In genomic region chr20:21315138-21315537, GRCh38 we compare ENCODE assay signal across 10 cellular contexts. TPM values are rescaled to one million over a fixed set of nuclear protein-coding genes. Genes with fewer than 3 reads are reported as not detected.
DNase-seq lines count a peak whose midpoint lies in the region; ATAC-seq and TF ChIP-seq lines count a peak whose summit lies in the region.
"Had no signal": no experiment of that assay in that cellular context is flagged by ENCODE, and none has a peak within 500 bp of the region (broad histone marks: within the 10 kb centered on the region; RNA-seq: fewer than 3 reads in every experiment).

No MANE protein-coding gene starts in this region.

- no peaks in the 10 kb centered on the region for H3K36me3 ChIP-seq in upper lobe of left lung
- H3K36me3 ChIP-seq in transverse colon = no peaks in the 10 kb centered on the region
- H3K36me3 ChIP-seq: esophagus muscularis mucosa had no signal

- H3K4me1 ChIP-seq in upper lobe of left lung (peaks cover 47 to 65% (median 53%) of the 10 kb centered on the region in 4 donors), transverse colon (peaks cover 0 to 28% (median 5%) of the 10 kb centered on the region in 4 donors)

- H3K27me3 ChIP-seq in upper lobe of left lung = no peaks in the 10 kb centered on the region
- no peaks in the 10 kb centered on the region for H3K27me3 ChIP-seq in transverse colon
- H3K27me3 ChIP-seq: esophagus muscularis mucosa had no signal

- DNase-seq in stimulated activated CD4-positive, alpha-beta T cell treated with anti-CD3 and anti-CD28 coated beads, Interleukin-15, amount 100 ng/mL, for 48 hours (ENCODE audit: low read depth in 2 of 2) = peak; percentile 9 to 13
- no peak for DNase-seq in stimulated activated CD4-positive, alpha-beta T cell treated with anti-CD3 and anti-CD28 coated beads, Interleukin-4, amount 100 ng/mL, for 4 hours
- DNase-seq in MV-4-11 (lab: John Stamatoyannopoulos, UW) (peak; percentile 91), epithelial cell of prostate (ENCODE audit: low read depth, low spot score) (peak; percentile 77), upper lobe of left lung (no peak), NCI-H1417 treated with DMSO at 0.1 percent for 48 hours (lab: John Stamatoyannopoulos, UW) (no peak), NCI-H2196 treated with DMSO at 0.1 percent for 48 hours (lab: John Stamatoyannopoulos, UW; ENCODE audit: unreplicated experiment) (no peak), transverse colon (no peak)
- DNase-seq: T-helper 9 cell had no signal

- TF ChIP-seq CTCF in upper lobe of left lung (IDR thresholded peaks at IDR 0.05) = no peak
- no peak for TF ChIP-seq CTCF in transverse colon (IDR thresholded peaks at IDR 0.05)

- ATAC-seq in upper lobe of left lung (ENCODE audit: low FRiP score in 2 of 2) = peak; percentile 40 to 79

- intact Hi-C loops in transverse colon (cut with DNase I; ENCODE audit: low total_unique reads) = no loop called here

- TF ChIP-seq POLR2A in upper lobe of left lung (IDR thresholded peaks at IDR 0.05) (no peak), transverse colon (IDR thresholded peaks at IDR 0.05) (no peak)

- 64 to 80% methylated on average over 4 of the region's 4 CpGs for WGBS in upper lobe of left lung, 2 donors
- WGBS in transverse colon (ENCODE audit: low coverage in 1 of 2), 2 donors = 77 to 80% methylated on average over 2 to 4 of the region's 4 CpGs

- TF ChIP-seq EP300 in upper lobe of left lung (IDR thresholded peaks at IDR 0.05) = no peak
- TF ChIP-seq EP300 in transverse colon (IDR thresholded peaks at IDR 0.05; ENCODE audit: low read depth) = no peak

- H3K4me3 ChIP-seq in upper lobe of left lung (no peak overlapping the region), transverse colon (no peak overlapping the region)
- H3K4me3 ChIP-seq: esophagus muscularis mucosa had no signal

- H3K27ac ChIP-seq in epithelial cell of prostate (peak overlapping the region; percentile 99), upper lobe of left lung (peak overlapping the region in 1 of 4 donors; percentile 35), transverse colon (no peak overlapping the region)
- H3K27ac ChIP-seq: esophagus muscularis mucosa had no signal

- H3K9me3 ChIP-seq in upper lobe of left lung (peaks cover 0 to 4% (median 1%) of the 10 kb centered on the region in 4 donors), transverse colon (no peaks in the 10 kb centered on the region)
- H3K9me3 ChIP-seq: esophagus muscularis mucosa had no signal

- in situ Hi-C loops in transverse colon (cut with MboI; ENCODE audit: low pct_ligation_motif_present in 1 of 4, low pct_unique_long_range_greater_than_20kb in 1 of 4, low sequenced_read_pairs in 3 of 4) = no loop called here

RNA-seq across cellular contexts. Expression of gene XRN2, which starts 12.0 kb away (rescaled TPM):
- total RNA-seq in upper lobe of left lung (10 to 100 TPM; 38.3 to 70.5 (median 55.0) TPM), transverse colon (10 to 100 TPM; 16.1 to 46.4 (median 30.3) TPM)

Comparison
In these comparisons a context has a peak if more than half of its experiments do, and no peak if none do; other contexts are left out.
1. DNase-seq: peak in stimulated activated CD4-positive, alpha-beta T cell treated with anti-CD3 and anti-CD28 coated beads, Interleukin-15, amount 100 ng/mL, for 48 hours (2 of 2), MV-4-11 (single experiment) and epithelial cell of prostate (single experiment); none in stimulated activated CD4-positive, alpha-beta T cell treated with anti-CD3 and anti-CD28 coated beads, Interleukin-4, amount 100 ng/mL, for 4 hours (0 of 2), upper lobe of left lung (0 of 2), NCI-H1417 treated with DMSO at 0.1 percent for 48 hours (single experiment), NCI-H2196 treated with DMSO at 0.1 percent for 48 hours (single experiment) and transverse colon (single experiment).